33 cellular contexts compared by ENCODE assay signal in the genomic region with DNA sequence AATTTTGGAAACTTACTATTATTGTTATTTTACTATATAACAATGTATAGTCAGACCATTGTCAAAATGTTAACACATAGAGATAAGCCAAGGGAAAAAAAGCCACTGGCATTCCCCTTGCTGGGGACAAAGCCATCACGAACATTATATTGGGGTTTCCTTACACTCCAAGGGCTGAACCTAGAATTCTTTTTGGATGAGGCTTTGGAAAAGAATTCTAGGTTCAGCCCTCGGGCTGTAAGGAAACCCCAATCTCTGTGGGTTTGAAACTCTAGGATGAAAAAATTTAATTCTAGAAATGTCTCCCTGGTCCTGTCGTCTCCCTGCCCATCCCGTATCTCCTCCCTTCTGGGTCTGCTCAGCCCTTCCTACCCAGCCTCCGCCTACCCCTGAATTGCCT.
"Had no signal": no experiment of that assay in that cellular context is flagged by ENCODE, and none has a peak within 500 bp of the region (broad histone marks: within the 10 kb centered on the region; RNA-seq: fewer than 3 reads in every experiment).

No MANE protein-coding gene starts in this region.

- H2AFZ ChIP-seq: PC-9 had no signal

- H3K27me3 Mint-ChIP-seq: activated CD4-positive, alpha-beta memory T cell treated with anti-CD3 and anti-CD28 coated beads, Interleukin-2, amount 10 ng/mL, durations not matched to agents 7 days and 5 days; activated naive CD8-positive, alpha-beta T cell; activated naive CD8-positive, alpha-beta T cell treated with anti-CD3 and anti-CD28 coated beads, Interleukin-2, amount 50 U/mL, for 24 hours had no signal

- H3K36me3 Mint-ChIP-seq: activated CD8-positive, alpha-beta memory T cell treated with anti-CD3 and anti-CD28 coated beads, Interleukin-2, amount 10 ng/mL, durations not matched to agents 7 days and 5 days; activated naive CD4-positive, alpha-beta T cell treated with anti-CD3 and anti-CD28 coated beads, Interleukin-2, amount 10 ng/mL, durations not matched to agents 7 days and 5 days; activated naive CD8-positive, alpha-beta T cell had no signal

- DNase-seq: activated CD4-positive, alpha-beta memory T cell treated with anti-CD3 and anti-CD28 coated beads, Interleukin-2, amount 10 ng/mL, durations not matched to agents 7 days and 5 days; activated CD4-positive, alpha-beta T cell treated with anti-CD3 and anti-CD28 coated beads for 1 hour; activated CD4-positive, alpha-beta T cell treated with anti-CD3 and anti-CD28 coated beads for 48 hours; activated CD4-positive, CD25-positive, alpha-beta regulatory T cell; activated CD8-positive, alpha-beta memory T cell treated with anti-CD3 and anti-CD28 coated beads for 24 hours; activated CD8-positive, alpha-beta memory T cell treated with anti-CD3 and anti-CD28 coated beads, Interleukin-2, amount 10 ng/mL, durations not matched to agents 7 days and 5 days; activated CD8-positive, alpha-beta memory T cell treated with anti-CD3 and anti-CD28 coated beads, Interleukin-2, amount 50 U/mL, for 48 hours; activated effector memory CD4-positive, alpha-beta T cell treated with Interleukin-2 at 50 U/mL for 16 hours; activated naive CD4-positive, alpha-beta T cell treated with anti-CD3 and anti-CD28 coated beads, Interleukin-2, amount 10 ng/mL, durations not matched to agents 7 days and 5 days; activated naive CD8-positive, alpha-beta T cell treated with anti-CD3 and anti-CD28 coated beads, Interleukin-2, amount 50 U/mL, for 24 hours; activated T-cell treated with anti-CD3 and anti-CD28 coated beads, Interleukin-2, amount 50 U/mL, for 48 hours; anterior cingulate cortex; brain microvascular endothelial cell; central memory CD4-positive, alpha-beta T cell; NCI-H1105; NCI-H1417 treated with DMSO at 0.1 percent for 48 hours; NCI-H1694; NCI-H1930; NCI-H2081 treated with DMSO at 0.1 percent for 48 hours; NCI-H345; NCI-H524 treated with DMSO at 0.1 percent for 48 hours; PC-9; SIG-M5; SW 1271; T-helper 1 cell; T-helper 2 cell; T-helper 9 cell; WERI-Rb-1 had no signal

- H3K27ac ChIP-seq: brain microvascular endothelial cell, KMS-11, PC-9, RWPE1, WERI-Rb-1 had no signal

- H3K27me3 ChIP-seq: brain microvascular endothelial cell had no signal

- FAIRE-seq: RCC 7860 had no signal

- H3K27ac Mint-ChIP-seq: activated CD4-positive, alpha-beta memory T cell treated with anti-CD3 and anti-CD28 coated beads, Interleukin-2, amount 10 ng/mL, durations not matched to agents 7 days and 5 days; activated CD8-positive, alpha-beta memory T cell treated with anti-CD3 and anti-CD28 coated beads, Interleukin-2, amount 10 ng/mL, durations not matched to agents 7 days and 5 days; activated naive CD4-positive, alpha-beta T cell treated with anti-CD3 and anti-CD28 coated beads, Interleukin-2, amount 10 ng/mL, durations not matched to agents 7 days and 5 days; activated naive CD8-positive, alpha-beta T cell; activated naive CD8-positive, alpha-beta T cell treated with anti-CD3 and anti-CD28 coated beads, Interleukin-2, amount 50 U/mL, for 24 hours had no signal

- H3K36me3 ChIP-seq: brain microvascular endothelial cell, WERI-Rb-1 had no signal

- H3K9me3 Mint-ChIP-seq: activated CD4-positive, alpha-beta memory T cell treated with anti-CD3 and anti-CD28 coated beads, Interleukin-2, amount 10 ng/mL, durations not matched to agents 7 days and 5 days; activated naive CD4-positive, alpha-beta T cell treated with anti-CD3 and anti-CD28 coated beads, Interleukin-2, amount 10 ng/mL, durations not matched to agents 7 days and 5 days; activated naive CD8-positive, alpha-beta T cell treated with anti-CD3 and anti-CD28 coated beads, Interleukin-2, amount 50 U/mL, for 24 hours had no signal

- ATAC-seq: activated CD8-positive, alpha-beta memory T cell treated with anti-CD3 and anti-CD28 coated beads, Interleukin-2, amount 10 ng/mL, durations not matched to agents 7 days and 5 days; activated naive CD8-positive, alpha-beta T cell treated with anti-CD3 and anti-CD28 coated beads, Interleukin-2, amount 50 U/mL, for 24 hours; Right ventricle myocardium inferior had no signal

- H3K9ac ChIP-seq: KMS-11 had no signal

- H3K4me2 ChIP-seq: KMS-11, PC-9 had no signal

- H3K4me3 ChIP-seq: PC-9 had no signal

- H3K4me3 Mint-ChIP-seq: activated CD4-positive, alpha-beta memory T cell treated with anti-CD3 and anti-CD28 coated beads, Interleukin-2, amount 10 ng/mL, durations not matched to agents 7 days and 5 days; activated CD8-positive, alpha-beta memory T cell treated with anti-CD3 and anti-CD28 coated beads, Interleukin-2, amount 10 ng/mL, durations not matched to agents 7 days and 5 days; activated naive CD4-positive, alpha-beta T cell treated with anti-CD3 and anti-CD28 coated beads, Interleukin-2, amount 10 ng/mL, durations not matched to agents 7 days and 5 days; activated naive CD8-positive, alpha-beta T cell; activated naive CD8-positive, alpha-beta T cell treated with anti-CD3 and anti-CD28 coated beads, Interleukin-2, amount 50 U/mL, for 24 hours had no signal
